20 cellular contexts compared by ENCODE assay signal in the genomic region with DNA sequence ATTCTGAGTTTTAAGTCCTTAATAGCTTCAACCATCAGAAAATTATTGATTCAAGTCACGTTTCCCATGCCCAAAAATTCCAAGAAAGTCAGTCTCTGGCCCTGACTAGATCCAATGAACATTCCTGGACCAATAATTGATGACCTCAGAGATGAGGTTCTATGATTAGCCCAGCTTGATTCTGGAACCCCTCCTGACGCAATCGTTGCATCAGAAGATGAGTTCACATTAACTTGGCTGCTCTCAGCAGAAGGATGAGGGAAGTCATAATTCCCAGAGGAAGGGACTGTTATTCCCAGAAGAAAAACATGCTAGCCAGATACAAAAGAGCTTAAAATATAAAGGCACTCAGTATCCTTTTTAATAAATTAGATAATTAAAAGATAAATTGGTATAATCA. TPM values are rescaled to one million over a fixed set of nuclear protein-coding genes. Genes with fewer than 3 reads are reported as not detected.
DNase-seq lines count a peak whose midpoint lies in the region; ATAC-seq, FAIRE-seq and TF ChIP-seq lines count a peak whose summit lies in the region.
"Had no signal": no experiment of that assay in that cellular context is flagged by ENCODE, and none has a peak within 500 bp of the region (broad histone marks: within the 10 kb centered on the region; RNA-seq: fewer than 3 reads in every experiment).

No MANE protein-coding gene starts in this region.

- POLR2A ChIA-PET in A673 (lab: Charles Lee; ENCODE audit: low non-redundant PET) (interaction anchor here (0.6 kb wide), 1 partner anchor 33 kb away, joined by 3 read pairs; no protein-coding TSS in a partner anchor), HEK293 (lab: Yijun Ruan, JAX) (no interaction called here), K562 (lab: Yijun Ruan, JAX) (no interaction called here)

- CTCF ChIA-PET in A673 (lab: Charles Lee): no interaction called here
- CTCF ChIA-PET in HEK293 (lab: Yijun Ruan, JAX): no interaction called here
- CTCF ChIA-PET in K562 (lab: Yijun Ruan, JAX; ENCODE audit: low intra/inter-chr PET ratio): no interaction called here

- H3K27ac ChIP-seq in A673 (ENCODE audit: low read depth, low read length, poor library complexity, severe bottlenecking) (no peak overlapping the region), HEK293 (ENCODE audit: extremely low read depth, low read depth, low read length) (no peak overlapping the region), K562 (ENCODE audit: extremely low read depth, low read depth, low read length) (no peak overlapping the region)
- H3K27ac ChIP-seq: C4-2B, HL-60, KMS-11 had no signal

- no peaks in the 10 kb centered on the region for H3K9me1 ChIP-seq in K562 (ENCODE audit: control insufficient read depth, insufficient read depth, low read length)

- TF ChIP-seq CTCF in A673 (conservative IDR thresholded peaks at IDR 0.05; ENCODE audit: low read depth, low read length) (no peak), HEK293 (tag by site-specific recombination; IDR thresholded peaks at IDR 0.05) (no peak), K562 (IDR thresholded peaks at IDR 0.05 in 2 of 3, conservative IDR thresholded peaks at IDR 0.05 in 1 of 3; ENCODE audit: insufficient read depth in 2 of 3, low read depth in 1 of 3, low read length in 3 of 3) (no peak), fibroblast of pulmonary artery (IDR thresholded peaks at IDR 0.05; ENCODE audit: low read length, missing control alignments) (no peak)

- H3K36me3 ChIP-seq in A673 (ENCODE audit: insufficient read depth, low read length, poor library complexity, severe bottlenecking) (no peaks in the 10 kb centered on the region), HEK293 (ENCODE audit: control insufficient read depth in 2 of 2, insufficient read depth in 1 of 2, low read length in 2 of 2) (no peaks in the 10 kb centered on the region), K562 (ENCODE audit: control insufficient read depth, insufficient read depth, low read length) (no peaks in the 10 kb centered on the region)
- H3K36me3 ChIP-seq: BE2C had no signal

- H3K4me1 ChIP-seq in A673 (ENCODE audit: insufficient read depth, low read length, poor library complexity, severe bottlenecking) (no peaks in the 10 kb centered on the region), HEK293 (ENCODE audit: control insufficient read depth, insufficient read depth, low read length) (no peaks in the 10 kb centered on the region), K562 (replicated peaks in 1 of 2; ENCODE audit: control insufficient read depth in 2 of 2, insufficient read depth in 2 of 2, low read length in 2 of 2) (no peaks in the 10 kb centered on the region)
- H3K4me1 ChIP-seq: BE2C had no signal

- H3K27me3 ChIP-seq in A673 (replicated peaks; ENCODE audit: insufficient read depth, low read depth, low read length, poor library complexity) (no peaks in the 10 kb centered on the region), K562 (ENCODE audit: control insufficient read depth in 2 of 2, insufficient read depth in 2 of 2, low read length in 2 of 2) (no peaks in the 10 kb centered on the region)

- H3K79me2 ChIP-seq in K562 (ENCODE audit: control insufficient read depth, insufficient read depth, low read length): no peaks in the 10 kb centered on the region

- no peak overlapping the region for H3K9ac ChIP-seq in K562 (ENCODE audit: insufficient read depth in 1 of 2, low read depth in 2 of 2, low read length in 2 of 2)
- H3K9ac ChIP-seq: KMS-11 had no signal

- H3K9me3 ChIP-seq in A673 (ENCODE audit: low read depth, low read length, poor library complexity, severe bottlenecking): no peaks in the 10 kb centered on the region
- H3K9me3 ChIP-seq in HEK293 (ENCODE audit: control insufficient read depth, insufficient read depth, low read depth, low read length): no peaks in the 10 kb centered on the region
- H3K9me3 ChIP-seq in K562 (replicated peaks; ENCODE audit: control insufficient read depth, insufficient read depth, low read depth, low read length): no peaks in the 10 kb centered on the region
- H3K9me3 ChIP-seq: BE2C had no signal

- intact Hi-C loops in A673 (cut with micrococcal nuclease; ENCODE audit: unreplicated experiment) (no loop called here), K562 (cut with micrococcal nuclease) (no loop called here)

- ATAC-seq in K562 (no peak), GM21515 (IDR thresholded peaks at IDR 0.05; ENCODE audit: unreplicated experiment) (no peak)

- TF ChIP-seq EP300 in K562 (IDR thresholded peaks at IDR 0.05; ENCODE audit: low read length): no peak

- H3K4me3 ChIP-seq in A673 (ENCODE audit: low read depth, low read length, poor library complexity, severe bottlenecking): no peak overlapping the region
- no peak overlapping the region for H3K4me3 ChIP-seq in HEK293 (ENCODE audit: low read depth, low read length)
- H3K4me3 ChIP-seq in K562: no peak overlapping the region
- no peak overlapping the region for H3K4me3 ChIP-seq in fibroblast of pulmonary artery (replicated peaks; ENCODE audit: low read depth, low read length)

- H4K20me1 ChIP-seq in K562 (replicated peaks; ENCODE audit: control insufficient read depth, insufficient read depth, low read length): no peaks in the 10 kb centered on the region

- in situ Hi-C loops in K562 (cut with MboI): no loop called here

- no TSS peak for BruUV-seq in A673 (replicated peaks; lab: Mats Ljungman, UMichigan)
- BruUV-seq in K562 (replicated peaks; lab: Mats Ljungman, UMichigan): no TSS peak

- H3K4me2 ChIP-seq in K562 (ENCODE audit: insufficient read depth, low read length): no peak overlapping the region
- H3K4me2 ChIP-seq: KMS-11 had no signal

- no peak overlapping the region for H2AFZ ChIP-seq in K562 (ENCODE audit: low read depth, low read length)

- TF ChIP-seq POLR2A in K562 (conservative IDR thresholded peaks at IDR 0.05): no peak

- 0% methylated on average over 3 of the region's 3 CpGs for WGBS in K562 (ENCODE audit: insufficient coverage, low coverage, missing lambda C conversion rate)

- FAIRE-seq in K562 (lab: Jason Lieb, UNC): no peak

- peak; percentile 9 for DNase-seq in A673 (ENCODE audit: low spot score)
- peak in 1 of 4 experiments; percentile 8 for DNase-seq in K562 (ENCODE audit: extremely low read depth in 1 of 4, low spot score in 3 of 4)
- DNase-seq in fibroblast of pulmonary artery (ENCODE audit: low read depth): peak; percentile 4
- DNase-seq in cortex of kidney (lab: John Stamatoyannopoulos, UW): no peak
- no peak for DNase-seq in NCI-H748 treated with DMSO at 0.1 percent for 48 hours (lab: John Stamatoyannopoulos, UW)
- DNase-seq in DMS79 (lab: John Stamatoyannopoulos, UW): no peak
- DNase-seq: 8988T; ACHN; BE2C; CD4-positive, alpha-beta memory T cell; DMS153; DND-41; GF-D8; GOT3; H9 had no signal

- TF ChIP-seq RAD21 in K562 (CRISPR knock-in tag; conservative IDR thresholded peaks at IDR 0.05 in 1 of 2, IDR thresholded peaks at IDR 0.05 in 1 of 2): no peak

TF ChIP-seq in HEK293, 187 proteins besides CTCF, POLR2A, EP300 and RAD21 (continues in another document):
- no peak for TF ChIP-seq RBAK (tag by site-specific recombination; IDR thresholded peaks at IDR 0.05)
- TF ChIP-seq, protein P1, sequence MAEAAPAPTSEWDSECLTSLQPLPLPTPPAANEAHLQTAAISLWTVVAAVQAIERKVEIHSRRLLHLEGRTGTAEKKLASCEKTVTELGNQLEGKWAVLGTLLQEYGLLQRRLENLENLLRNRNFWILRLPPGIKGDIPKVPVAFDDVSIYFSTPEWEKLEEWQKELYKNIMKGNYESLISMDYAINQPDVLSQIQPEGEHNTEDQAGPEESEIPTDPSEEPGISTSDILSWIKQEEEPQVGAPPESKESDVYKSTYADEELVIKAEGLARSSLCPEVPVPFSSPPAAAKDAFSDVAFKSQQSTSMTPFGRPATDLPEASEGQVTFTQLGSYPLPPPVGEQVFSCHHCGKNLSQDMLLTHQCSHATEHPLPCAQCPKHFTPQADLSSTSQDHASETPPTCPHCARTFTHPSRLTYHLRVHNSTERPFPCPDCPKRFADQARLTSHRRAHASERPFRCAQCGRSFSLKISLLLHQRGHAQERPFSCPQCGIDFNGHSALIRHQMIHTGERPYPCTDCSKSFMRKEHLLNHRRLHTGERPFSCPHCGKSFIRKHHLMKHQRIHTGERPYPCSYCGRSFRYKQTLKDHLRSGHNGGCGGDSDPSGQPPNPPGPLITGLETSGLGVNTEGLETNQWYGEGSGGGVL (tag by site-specific recombination; IDR thresholded peaks at IDR 0.05): peak; percentile 63

TF ChIP-seq in K562, 482 proteins besides CTCF, POLR2A, EP300 and RAD21 (continues in another document):
- TF ChIP-seq ZNF707 (CRISPR knock-in tag; conservative IDR thresholded peaks at IDR 0.05): no peak
- TF ChIP-seq TRIM24 (IDR thresholded peaks at IDR 0.05): peak in 1 of 2 experiments; percentile 66; a peak in 1 of 4 replicates
- TF ChIP-seq CREM (IDR thresholded peaks at IDR 0.05; ENCODE audit: low read depth): peak; percentile 5; the same call in 1 of the 2 replicates
- peak; percentile 53; the same call in 1 of the 2 replicates for TF ChIP-seq JUN (IDR thresholded peaks at IDR 0.05; ENCODE audit: borderline replicate concordance, low read depth, low read length)
- no peak for TF ChIP-seq JUN (CRISPR knock-in tag; IDR thresholded peaks at IDR 0.05; ENCODE audit: borderline replicate concordance)
- TF ChIP-seq JUND (IDR thresholded peaks at IDR 0.05; ENCODE audit: borderline replicate concordance, low read depth, low read length): peak; percentile 56
- peak; percentile 20; the same call in 1 of the 3 replicates for TF ChIP-seq JUND (tag; IDR thresholded peaks at IDR 0.05; ENCODE audit: borderline replicate concordance, low read depth, low read length)
- TF ChIP-seq GTF2A2 (tag; IDR thresholded peaks at IDR 0.05): no peak
- TF ChIP-seq ATF7 (IDR thresholded peaks at IDR 0.05): peak; percentile 73

RNA-seq across cellular contexts. Expression of a gene that starts 34.3 kb away (rescaled TPM):
- 75.5 and 80.1 TPM in 2 replicates for total RNA-seq in A673 (2021)
- 3.0 and 10.5 TPM in 2 replicates for total RNA-seq in K562 (2011; cell fraction: chromatin; rRNA removed; ENCODE audit: low replicate concordance)
- 1.3 and 1.5 TPM in 2 replicates for total RNA-seq in K562 (2011; cell fraction: nucleolus; rRNA removed)
- 4.0 and 8.7 TPM in 2 replicates for total RNA-seq in K562 (2011; cell fraction: nucleoplasm; rRNA removed)
- 0.54 and 0.86 TPM in 2 replicates for total RNA-seq in K562 (2014; rRNA removed)
- total RNA-seq in K562 (2014; rRNA removed; fragmentation: Illumina TruSeq; extraction: Trizol): 2.1 and 3.0 TPM in 2 replicates
- total RNA-seq in K562 (2015; rRNA removed; fragmentation: Illumina TruSeq; extraction: Trizol): 1.6 and 2.0 TPM in 2 replicates
- 3.0 and 3.2 TPM in 2 replicates for total RNA-seq in K562 (2021)
- polyA plus RNA-seq in K562 (2011; rRNA removed): 1.4 and 1.7 TPM in 2 replicates
- polyA plus RNA-seq in K562 (2011; cell fraction: cytosol; rRNA removed): 0.18 and 0.69 TPM in 2 replicates
- polyA plus RNA-seq in K562 (2011; cell fraction: nucleus; rRNA removed): 2.9 and 4.5 TPM in 2 replicates
- polyA plus RNA-seq in K562 (2012): 1.2 and 1.9 TPM in 2 replicates
- 1.3 and 1.9 TPM in 2 replicates for polyA plus RNA-seq in K562 (2014; fragmentation: Illumina TruSeq; extraction: Trizol)
- under 1 TPM; 0.39 to 0.41 TPM for polyA plus RNA-seq in K562 (2014; fragmentation: Nextera tagmentation; extraction: Ambion mirVana)
- 1.0 and 1.1 TPM in 2 replicates for polyA plus RNA-seq in K562 (2014; rRNA removed)
- 3.5 and 3.9 TPM in 2 replicates for polyA minus RNA-seq in K562 (2011; rRNA and poly(A)+ RNA removed)
- polyA minus RNA-seq in K562 (2011; cell fraction: cytosol; rRNA and poly(A)+ RNA removed): 0.86 and 1.5 TPM in 2 replicates
- 2.3 and 7.8 TPM in 2 replicates for polyA minus RNA-seq in K562 (2011; cell fraction: nucleus; rRNA and poly(A)+ RNA removed)

Comparison
In these comparisons a context has a peak if more than half of its experiments do, and no peak if none do; other contexts are left out.
1. DNase-seq: peak in A673 (single experiment) and fibroblast of pulmonary artery (single experiment); none in cortex of kidney (single experiment), NCI-H748 treated with DMSO at 0.1 percent for 48 hours (single experiment) and DMS79 (single experiment).